2 cellular contexts compared by ENCODE assay signal in the genomic region with DNA sequence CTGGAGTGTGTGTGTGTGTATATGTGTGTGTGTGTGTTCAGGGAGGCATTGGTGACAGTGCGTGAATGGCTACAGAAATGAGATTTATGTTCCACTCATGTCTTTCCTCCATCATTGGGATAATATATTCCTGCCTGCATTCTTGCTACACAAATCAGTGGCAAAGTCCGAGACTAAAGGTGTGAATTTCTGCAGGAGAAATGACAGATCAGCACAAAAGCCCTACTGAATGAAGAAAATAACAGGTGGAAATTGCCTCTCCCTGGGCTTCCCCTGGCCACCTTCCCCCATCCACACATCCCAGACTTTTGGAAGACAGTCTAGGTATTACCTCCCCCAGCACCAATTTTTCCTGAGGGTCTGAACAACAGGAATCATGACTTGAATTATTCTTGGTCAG.
TF ChIP-seq lines count a peak whose summit lies in the region.

No MANE protein-coding gene starts in this region.

TF ChIP-seq in A549, 52 proteins besides CTCF, POLR2A, EP300 and RAD21:
- peak; percentile 62 for TF ChIP-seq MAFK (IDR thresholded peaks at IDR 0.05; ENCODE audit: partially characterized antibody)
- TF ChIP-seq NR3C1 (IDR thresholded peaks at IDR 0.05): no peak
- TF ChIP-seq MYC (IDR thresholded peaks at IDR 0.05; ENCODE audit: borderline replicate concordance, low read length): no peak
- no peak for TF ChIP-seq PHF8 (IDR thresholded peaks at IDR 0.05; ENCODE audit: borderline replicate concordance, low read depth)
- no peak for TF ChIP-seq ESRRA (IDR thresholded peaks at IDR 0.05; ENCODE audit: borderline replicate concordance, low read length)
- TF ChIP-seq RCOR1 (IDR thresholded peaks at IDR 0.05; ENCODE audit: low read depth, low read length): no peak
- no peak for TF ChIP-seq SMC3 (IDR thresholded peaks at IDR 0.05)

TF ChIP-seq in K562, 482 proteins besides CTCF, POLR2A, EP300 and RAD21:
- TF ChIP-seq, protein P1, sequence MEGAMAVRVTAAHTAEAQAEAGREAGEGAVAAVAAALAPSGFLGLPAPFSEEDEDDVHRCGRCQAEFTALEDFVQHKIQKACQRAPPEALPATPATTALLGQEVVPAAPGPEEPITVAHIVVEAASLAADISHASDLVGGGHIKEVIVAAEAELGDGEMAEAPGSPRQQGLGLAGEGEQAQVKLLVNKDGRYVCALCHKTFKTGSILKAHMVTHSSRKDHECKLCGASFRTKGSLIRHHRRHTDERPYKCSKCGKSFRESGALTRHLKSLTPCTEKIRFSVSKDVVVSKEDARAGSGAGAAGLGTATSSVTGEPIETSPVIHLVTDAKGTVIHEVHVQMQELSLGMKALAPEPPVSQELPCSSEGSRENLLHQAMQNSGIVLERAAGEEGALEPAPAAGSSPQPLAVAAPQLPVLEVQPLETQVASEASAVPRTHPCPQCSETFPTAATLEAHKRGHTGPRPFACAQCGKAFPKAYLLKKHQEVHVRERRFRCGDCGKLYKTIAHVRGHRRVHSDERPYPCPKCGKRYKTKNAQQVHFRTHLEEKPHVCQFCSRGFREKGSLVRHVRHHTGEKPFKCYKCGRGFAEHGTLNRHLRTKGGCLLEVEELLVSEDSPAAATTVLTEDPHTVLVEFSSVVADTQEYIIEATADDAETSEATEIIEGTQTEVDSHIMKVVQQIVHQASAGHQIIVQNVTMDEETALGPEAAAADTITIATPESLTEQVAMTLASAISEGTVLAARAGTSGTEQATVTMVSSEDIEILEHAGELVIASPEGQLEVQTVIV (CRISPR knock-in tag; IDR thresholded peaks at IDR 0.05; ENCODE audit: borderline replicate concordance): no peak
- TF ChIP-seq, protein P2, sequence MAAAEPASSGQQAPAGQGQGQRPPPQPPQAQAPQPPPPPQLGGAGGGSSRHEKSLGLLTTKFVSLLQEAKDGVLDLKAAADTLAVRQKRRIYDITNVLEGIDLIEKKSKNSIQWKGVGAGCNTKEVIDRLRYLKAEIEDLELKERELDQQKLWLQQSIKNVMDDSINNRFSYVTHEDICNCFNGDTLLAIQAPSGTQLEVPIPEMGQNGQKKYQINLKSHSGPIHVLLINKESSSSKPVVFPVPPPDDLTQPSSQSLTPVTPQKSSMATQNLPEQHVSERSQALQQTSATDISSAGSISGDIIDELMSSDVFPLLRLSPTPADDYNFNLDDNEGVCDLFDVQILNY (CRISPR knock-in tag; IDR thresholded peaks at IDR 0.05): no peak
- peak; percentile 25; the same call in 1 of the 2 replicates for TF ChIP-seq MAFF (IDR thresholded peaks at IDR 0.05; ENCODE audit: low read length)
- TF ChIP-seq ZNF316 (IDR thresholded peaks at IDR 0.05): peak; percentile 60
- TF ChIP-seq ZNF589 (CRISPR knock-in tag; IDR thresholded peaks at IDR 0.05; ENCODE audit: low read depth): no peak
- TF ChIP-seq, protein P3, sequence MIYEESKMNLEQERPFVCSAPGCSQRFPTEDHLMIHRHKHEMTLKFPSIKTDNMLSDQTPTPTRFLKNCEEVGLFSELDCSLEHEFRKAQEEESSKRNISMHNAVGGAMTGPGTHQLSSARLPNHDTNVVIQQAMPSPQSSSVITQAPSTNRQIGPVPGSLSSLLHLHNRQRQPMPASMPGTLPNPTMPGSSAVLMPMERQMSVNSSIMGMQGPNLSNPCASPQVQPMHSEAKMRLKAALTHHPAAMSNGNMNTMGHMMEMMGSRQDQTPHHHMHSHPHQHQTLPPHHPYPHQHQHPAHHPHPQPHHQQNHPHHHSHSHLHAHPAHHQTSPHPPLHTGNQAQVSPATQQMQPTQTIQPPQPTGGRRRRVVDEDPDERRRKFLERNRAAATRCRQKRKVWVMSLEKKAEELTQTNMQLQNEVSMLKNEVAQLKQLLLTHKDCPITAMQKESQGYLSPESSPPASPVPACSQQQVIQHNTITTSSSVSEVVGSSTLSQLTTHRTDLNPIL (CRISPR knock-in tag; IDR thresholded peaks at IDR 0.05): no peak
- 0 out of 2 replicates have a peak, but pooled peaks have one; percentile 23 for TF ChIP-seq MAFG (tag; conservative IDR thresholded peaks at IDR 0.05)
